In the genomic region with DNA sequence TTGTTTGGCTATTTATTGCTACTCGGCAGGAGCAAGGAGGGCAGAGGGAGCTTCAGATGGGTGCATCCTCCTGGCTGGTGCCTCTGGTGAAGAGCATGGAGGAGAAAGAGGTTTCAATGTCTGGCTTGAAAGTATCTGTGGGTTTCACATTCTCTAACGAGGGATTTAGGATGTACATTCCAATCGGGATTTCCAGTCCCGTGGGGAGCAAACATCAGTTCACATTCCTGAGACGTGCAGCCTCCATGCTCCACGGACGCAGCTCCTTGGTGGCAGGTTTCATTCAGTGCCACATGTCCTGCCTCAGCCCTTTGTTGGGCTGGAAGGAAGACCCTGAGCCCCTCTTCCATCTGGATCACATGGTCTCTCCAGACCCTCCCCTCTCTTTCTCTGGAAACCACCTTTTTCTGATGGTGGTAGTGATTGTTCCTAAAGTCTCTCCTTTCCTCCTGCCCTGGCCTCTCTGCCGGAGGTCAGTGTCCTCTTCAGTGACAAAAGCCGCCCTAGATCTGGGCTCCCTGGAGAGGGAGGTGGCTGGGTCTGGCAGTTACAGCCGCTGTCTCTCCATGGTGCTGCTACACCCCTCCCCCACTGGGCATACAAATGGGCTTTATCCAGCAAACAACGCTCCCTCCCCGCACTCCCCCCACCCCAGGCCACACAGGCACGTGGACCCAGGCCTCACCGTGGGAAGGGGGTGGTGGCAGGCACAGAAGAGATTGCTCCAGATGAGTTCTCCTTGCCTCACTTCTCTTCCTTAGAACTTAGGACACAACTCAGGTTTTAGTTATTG, we compare ENCODE assay signal across 7 cellular contexts. TPM values are rescaled to one million over a fixed set of nuclear protein-coding genes. Genes with fewer than 3 reads are reported as not detected.
DNase-seq lines count a peak whose midpoint lies in the region; ATAC-seq, FAIRE-seq and TF ChIP-seq lines count a peak whose summit lies in the region.
"Had no signal": no experiment of that assay in that cellular context is flagged by ENCODE, and none has a peak within 500 bp of the region (broad histone marks: within the 10 kb centered on the region; RNA-seq: fewer than 3 reads in every experiment).

No MANE protein-coding gene starts in this region.

- DNase-seq in right atrium auricular region (ENCODE audit: low spot score) (no peak), heart right ventricle (no peak), upper lobe of right lung (peak; percentile 46), small intestine (no peak)

- H3K27ac ChIP-seq in right atrium auricular region (peak overlapping the region; percentile 73 to 78), heart right ventricle (peak overlapping the region in 3 of 10 donors; percentile 56 to 78 (median 75)), upper lobe of right lung (no peak overlapping the region), small intestine (ENCODE audit: low read depth in 1 of 2, low read length in 1 of 2) (no peak overlapping the region)

- 17 to 25% methylated on average over 13 to 14 of the region's 14 CpGs for WGBS in heart right ventricle, 2 donors
- WGBS in small intestine, 3 donors = 29 to 36% (median 35%) methylated on average over 14 of the region's 14 CpGs

- no peak for TF ChIP-seq CTCF in right atrium auricular region (IDR thresholded peaks at IDR 0.05)
- no peak for TF ChIP-seq CTCF in heart right ventricle (IDR thresholded peaks at IDR 0.05)
- no peak for TF ChIP-seq CTCF in upper lobe of right lung (IDR thresholded peaks at IDR 0.05)

- H3K4me3 ChIP-seq in right atrium auricular region (peak overlapping the region in 1 of 2 donors; percentile 44), heart right ventricle (peak overlapping the region in 3 of 10 donors; percentile 41 to 52 (median 41)), iPS-15b (ENCODE audit: low read depth, low read length) (peak overlapping the region; percentile 77), upper lobe of right lung (no peak overlapping the region), small intestine (ENCODE audit: low read depth in 1 of 2, low read length in 2 of 2) (no peak overlapping the region)

- ATAC-seq in heart right ventricle (no peak), upper lobe of right lung (no peak), GM21515 (IDR thresholded peaks at IDR 0.05; ENCODE audit: unreplicated experiment) (no peak)

- H3K36me3 ChIP-seq in right atrium auricular region (no peaks in the 10 kb centered on the region), heart right ventricle (no peaks in the 10 kb centered on the region), iPS-15b (ENCODE audit: control insufficient read depth, insufficient read depth, low read length) (peaks cover 6% of the 10 kb centered on the region), upper lobe of right lung (no peaks in the 10 kb centered on the region), small intestine (ENCODE audit: control insufficient read depth in 2 of 2, insufficient read depth in 2 of 2, low read length in 2 of 2) (no peaks in the 10 kb centered on the region)

- intact Hi-C loops in heart right ventricle (cut with DNase I) = loop anchor here in 6 of 10 donors (1.0 to 10.0 kb wide), 5 partner anchors 24 to 438 kb away; a partner anchor contains a TSS
- intact Hi-C loops in upper lobe of right lung (cut with DNase I) = no loop called here

- no peaks in the 10 kb centered on the region for H3K9me3 ChIP-seq in right atrium auricular region
- H3K9me3 ChIP-seq in heart right ventricle = no peaks in the 10 kb centered on the region
- no peaks in the 10 kb centered on the region for H3K9me3 ChIP-seq in iPS-15b (ENCODE audit: control insufficient read depth, insufficient read depth, low read length)
- H3K9me3 ChIP-seq in upper lobe of right lung = no peaks in the 10 kb centered on the region
- H3K9me3 ChIP-seq in small intestine (ENCODE audit: control insufficient read depth, low read depth) = no peaks in the 10 kb centered on the region

- no peak for FAIRE-seq in small intestine (lab: Jason Lieb, UNC)

- H3K9ac ChIP-seq in iPS-15b (ENCODE audit: low read depth, low read length) = peak overlapping the region; percentile 95

- H3K27me3 ChIP-seq in right atrium auricular region (no peaks in the 10 kb centered on the region), heart right ventricle (peaks cover 0 to 32% (median 0%) of the 10 kb centered on the region in 7 donors), iPS-15b (ENCODE audit: control insufficient read depth, insufficient read depth, low read length) (no peaks in the 10 kb centered on the region), upper lobe of right lung (peaks cover 5% of the 10 kb centered on the region), small intestine (ENCODE audit: control insufficient read depth in 2 of 2, insufficient read depth in 2 of 2, low read length in 2 of 2) (no peaks in the 10 kb centered on the region)

- peaks cover 0 to 40% of the 10 kb centered on the region in 2 donors for H3K4me1 ChIP-seq in right atrium auricular region
- peaks cover 5 to 48% (median 22%) of the 10 kb centered on the region in 9 donors for H3K4me1 ChIP-seq in heart right ventricle
- peaks cover 19% of the 10 kb centered on the region for H3K4me1 ChIP-seq in iPS-15b (ENCODE audit: control insufficient read depth, insufficient read depth, low read length)
- peaks cover 13% of the 10 kb centered on the region for H3K4me1 ChIP-seq in upper lobe of right lung
- H3K4me1 ChIP-seq in small intestine (ENCODE audit: control insufficient read depth in 2 of 2, insufficient read depth in 1 of 2, low read depth in 1 of 2, low read length in 1 of 2) = no peaks in the 10 kb centered on the region

RNA-seq across cellular contexts. Expression of a gene that starts 0.8 kb away (rescaled TPM):
- 1 to 10 TPM; 4.2 to 5.7 TPM for total RNA-seq in right atrium auricular region
- total RNA-seq in heart right ventricle = 10 to 100 TPM in 3 of 10 donors, 1 to 10 TPM in 5, under 1 TPM in 2; 0.48 to 18.5 (median 2.9) TPM
- 10 to 100 TPM in 1 of 2 donors, 1 to 10 TPM in 1; 3.3 to 11.6 TPM for polyA plus RNA-seq in heart right ventricle
- 0.55 TPM for total RNA-seq in upper lobe of right lung
- polyA plus RNA-seq in small intestine = under 1 TPM in 1 of 3 donors, not detected in 2; 0.16 TPM
- total RNA-seq: RPMI7951 had no signal

RNA-seq across cellular contexts. Expression of a gene that starts 12.1 kb away (rescaled TPM):
- total RNA-seq in right atrium auricular region (10 to 100 TPM; 60.6 to 64.9 TPM), heart right ventricle (10 to 100 TPM; 56.6 to 86.9 (median 65.7) TPM), upper lobe of right lung (135 TPM)
- polyA plus RNA-seq in heart right ventricle (10 to 100 TPM; 52.9 to 74.4 TPM), small intestine (100 to 1,000 TPM in 1 of 3 donors, 10 to 100 TPM in 2; 89.2 to 206 (median 94.8) TPM)

RNA-seq across cellular contexts. Expression of a gene that starts 15.8 kb away (rescaled TPM):
- total RNA-seq in right atrium auricular region = 10 to 100 TPM in 1 of 2 donors, 1 to 10 TPM in 1; 9.6 to 10.0 TPM
- 10 to 100 TPM in 6 of 10 donors, 1 to 10 TPM in 4; 5.7 to 19.5 (median 11.8) TPM for total RNA-seq in heart right ventricle
- polyA plus RNA-seq in heart right ventricle = 10 to 100 TPM; 29.1 to 34.3 TPM
- total RNA-seq in upper lobe of right lung = 15.4 TPM
- 10 to 100 TPM in 1 of 3 donors, 1 to 10 TPM in 2; 3.8 to 10.3 (median 8.1) TPM for polyA plus RNA-seq in small intestine

RNA-seq across cellular contexts. Expression of a gene that starts 20.8 kb away (rescaled TPM):
- total RNA-seq in right atrium auricular region (10 to 100 TPM; 19.0 to 24.5 TPM), heart right ventricle (10 to 100 TPM; 23.7 to 58.2 (median 41.6) TPM), upper lobe of right lung (29.6 TPM)
- polyA plus RNA-seq in heart right ventricle (10 to 100 TPM; 17.3 to 40.0 TPM), small intestine (10 to 100 TPM; 13.2 to 45.1 (median 16.1) TPM)

RNA-seq across cellular contexts. Expression of a gene that starts 25.6 kb away (rescaled TPM):
- total RNA-seq in right atrium auricular region (1 to 10 TPM; 4.0 to 4.2 TPM), heart right ventricle (10 to 100 TPM in 6 of 10 donors, 1 to 10 TPM in 4; 3.4 to 22.6 (median 15.5) TPM), upper lobe of right lung (10.6 TPM)
- polyA plus RNA-seq in heart right ventricle (10 to 100 TPM in 1 of 2 donors, 1 to 10 TPM in 1; 4.9 to 18.7 TPM), small intestine (10 to 100 TPM in 1 of 3 donors, 1 to 10 TPM in 2; 4.4 to 14.6 (median 6.7) TPM)

Comparison
In these comparisons a context has a peak if more than half of its experiments do, and no peak if none do; other contexts are left out.
1. H3K27ac ChIP-seq: peak in right atrium auricular region (2 of 2); none in upper lobe of right lung (single experiment) and small intestine (0 of 2).